27 cellular contexts compared by ENCODE assay signal in genomic region chr5:140364472-140364765, GRCh38. TPM values are rescaled to one million over a fixed set of nuclear protein-coding genes. Genes with fewer than 3 reads are reported as not detected.
"Had no signal": no experiment of that assay in that cellular context is flagged by ENCODE, and none has a peak within 500 bp of the region (broad histone marks: within the 10 kb centered on the region; RNA-seq: fewer than 3 reads in every experiment).

No MANE protein-coding gene starts in this region.

- H3K27me3 ChIP-seq: brain microvascular endothelial cell, colonic mucosa, esophagus squamous epithelium had no signal

- DNase-seq: activated CD4-positive, alpha-beta T cell treated with anti-CD3 and anti-CD28 coated beads for 36 hours; activated CD4-positive, alpha-beta T cell treated with anti-CD3 and anti-CD28 coated beads, Interleukin-2, amount 50 U/mL, for 1 hour; activated CD4-positive, alpha-beta T cell treated with anti-CD3 and anti-CD28 coated beads, Interleukin-2, amount 50 U/mL, for 48 hours; activated CD4-positive, CD25-positive, alpha-beta regulatory T cell; activated CD4-positive, CD25-positive, alpha-beta regulatory T cell treated with anti-CD3 and anti-CD28 coated beads, Interleukin-2, amount 50 U/mL, for 72 hours; activated CD8-positive, alpha-beta memory T cell treated with anti-CD3 and anti-CD28 coated beads for 24 hours; activated CD8-positive, alpha-beta T cell treated with anti-CD3 and anti-CD28 coated beads for 36 hours; activated effector memory CD4-positive, alpha-beta T cell treated with Interleukin-2 at 50 U/mL for 16 hours; activated gamma-delta T cell treated with Interleukin-2 at 50 U/mL for 16 hours; activated naive CD4-positive, alpha-beta T cell treated with anti-CD3 and anti-CD28 coated beads, Interleukin-2, amount 50 U/mL, for 16 hours; activated naive CD4-positive, alpha-beta T cell treated with Interleukin-2 at 50 U/mL for 16 hours; activated T-cell treated with anti-CD3 and anti-CD28 coated beads, Interleukin-2, amount 50 U/mL, for 4 hours; amniotic stem cell; anterior cingulate cortex; brain microvascular endothelial cell; caudate nucleus; colonic mucosa; effector CD8-positive, alpha-beta T cell; esophagus squamous epithelium; T-helper 1 cell; T-helper 2 cell had no signal

- H3K36me3 ChIP-seq: brain microvascular endothelial cell, colonic mucosa, esophagus squamous epithelium had no signal

- H3K9me3 ChIP-seq: colonic mucosa, esophagus squamous epithelium had no signal

- H3K4me3 ChIP-seq: colonic mucosa, esophagus squamous epithelium had no signal

- H3K27ac ChIP-seq: brain microvascular endothelial cell, colonic mucosa, epithelial cell of prostate, esophagus squamous epithelium had no signal

- H3K4me1 ChIP-seq: colonic mucosa had no signal

RNA-seq across cellular contexts. Expression of gene SLC4A9, which starts 4.4 kb away (rescaled TPM):
- total RNA-seq: activated T-cell treated with anti-CD3 and anti-CD28 coated beads, Interleukin-2, amount 50 U/mL, for 4 hours; bronchial epithelial cell; dermis microvascular lymphatic vessel endothelial cell; endothelial cell of umbilical vein; fibroblast of lung; fibroblast of villous mesenchyme had no signal
